ENCODE assay signal across 1 cellular context in genomic region chr3:112990672-112991602, GRCh38.
TF ChIP-seq lines count a peak whose summit lies in the region.

Gene GTPBP8, plus strand, starts transcription at chr3:112990984. Its CDS starts 16 bp downstream, at chr3:112991000.

TF ChIP-seq in HepG2, 621 proteins besides CTCF, POLR2A, EP300 and RAD21 (continued from another document and continues in another):
- peak; percentile 88 for TF ChIP-seq HNF1B (CRISPR knock-in tag; IDR thresholded peaks at IDR 0.05)
- TF ChIP-seq SATB2 (CRISPR knock-in tag; IDR thresholded peaks at IDR 0.05): peak; percentile 53
- peak; percentile 59; the same call in 1 of the 2 replicates for TF ChIP-seq TFDP2 (CRISPR knock-in tag; IDR thresholded peaks at IDR 0.05)
- peak; percentile 64; the same call in 1 of the 2 replicates for TF ChIP-seq PHF21A (CRISPR knock-in tag; IDR thresholded peaks at IDR 0.05)
- TF ChIP-seq GLI4 (CRISPR knock-in tag; IDR thresholded peaks at IDR 0.05; ENCODE audit: borderline replicate concordance): no peak
- TF ChIP-seq ZBTB26 (CRISPR knock-in tag; IDR thresholded peaks at IDR 0.05; ENCODE audit: borderline replicate concordance): no peak; the same call in 1 of the 2 replicates
- peak; percentile 93 for TF ChIP-seq ZNF407 (CRISPR knock-in tag; IDR thresholded peaks at IDR 0.05; ENCODE audit: not compliant biosample characterization)
- peak; percentile 99 for TF ChIP-seq ZNF501 (CRISPR knock-in tag; IDR thresholded peaks at IDR 0.05)
- 0 out of 2 replicates have a peak, but pooled peaks have one; percentile 15 for TF ChIP-seq RARA (CRISPR knock-in tag; IDR thresholded peaks at IDR 0.05)
- no peak for TF ChIP-seq ZNF296 (CRISPR knock-in tag; conservative IDR thresholded peaks at IDR 0.05)
- TF ChIP-seq MTF2 (CRISPR knock-in tag; IDR thresholded peaks at IDR 0.05; ENCODE audit: borderline replicate concordance): 0 out of 2 replicates have a peak, but pooled peaks have one; percentile 49
- peak; percentile 94 for TF ChIP-seq YEATS4 (CRISPR knock-in tag; IDR thresholded peaks at IDR 0.05; ENCODE audit: borderline replicate concordance)
- no peak for TF ChIP-seq RNF219 (CRISPR knock-in tag; IDR thresholded peaks at IDR 0.05)
- TF ChIP-seq CREBL2 (CRISPR knock-in tag; IDR thresholded peaks at IDR 0.05; ENCODE audit: borderline replicate concordance): peak; percentile 95; the same call in 1 of the 2 replicates
- peak; percentile 51; the same call in 1 of the 2 replicates for TF ChIP-seq STAT6 (CRISPR knock-in tag; IDR thresholded peaks at IDR 0.05; ENCODE audit: borderline replicate concordance)
- no peak for TF ChIP-seq ZNF597 (CRISPR knock-in tag; IDR thresholded peaks at IDR 0.05)
- 0 out of 2 replicates have a peak, but pooled peaks have one; percentile 36 for TF ChIP-seq DNMT1 (CRISPR knock-in tag; IDR thresholded peaks at IDR 0.05)
- peak; percentile 85 for TF ChIP-seq TFDP1 (CRISPR knock-in tag; IDR thresholded peaks at IDR 0.05; ENCODE audit: borderline replicate concordance)
- TF ChIP-seq TMF1 (CRISPR knock-in tag; IDR thresholded peaks at IDR 0.05; ENCODE audit: low read depth): 0 out of 2 replicates have a peak, but pooled peaks have one; percentile 43
- TF ChIP-seq ELK4 (CRISPR knock-in tag; IDR thresholded peaks at IDR 0.05; ENCODE audit: borderline replicate concordance): no peak
- no peak for TF ChIP-seq NONO (IDR thresholded peaks at IDR 0.05)
- peak; percentile 78; the same call in 1 of the 2 replicates for TF ChIP-seq NONO (CRISPR knock-in tag; conservative IDR thresholded peaks at IDR 0.05)
- TF ChIP-seq GPN1 (CRISPR knock-in tag; IDR thresholded peaks at IDR 0.05; ENCODE audit: borderline replicate concordance): no peak
- peak; percentile 85 for TF ChIP-seq ZMAT3 (CRISPR knock-in tag; conservative IDR thresholded peaks at IDR 0.05)
- peak; percentile 83; the same call in 1 of the 2 replicates for TF ChIP-seq ZC3H13 (CRISPR knock-in tag; IDR thresholded peaks at IDR 0.05)
- TF ChIP-seq ZNF562 (CRISPR knock-in tag; IDR thresholded peaks at IDR 0.05; ENCODE audit: borderline replicate concordance): no peak
- peak; percentile 48; the same call in 1 of the 2 replicates for TF ChIP-seq ARID2 (CRISPR knock-in tag; IDR thresholded peaks at IDR 0.05; ENCODE audit: borderline replicate concordance)
- TF ChIP-seq ZBTB46 (CRISPR knock-in tag; IDR thresholded peaks at IDR 0.05; ENCODE audit: borderline replicate concordance): no peak
- TF ChIP-seq CCDC6 (CRISPR knock-in tag; IDR thresholded peaks at IDR 0.05): 0 out of 2 replicates have a peak, but pooled peaks have one; percentile 77
- TF ChIP-seq ISX (CRISPR knock-in tag; conservative IDR thresholded peaks at IDR 0.05): no peak
- peak; percentile 95; the same call in 1 of the 2 replicates for TF ChIP-seq NFKB2 (CRISPR knock-in tag; IDR thresholded peaks at IDR 0.05; ENCODE audit: borderline replicate concordance)
